In the genomic region with DNA sequence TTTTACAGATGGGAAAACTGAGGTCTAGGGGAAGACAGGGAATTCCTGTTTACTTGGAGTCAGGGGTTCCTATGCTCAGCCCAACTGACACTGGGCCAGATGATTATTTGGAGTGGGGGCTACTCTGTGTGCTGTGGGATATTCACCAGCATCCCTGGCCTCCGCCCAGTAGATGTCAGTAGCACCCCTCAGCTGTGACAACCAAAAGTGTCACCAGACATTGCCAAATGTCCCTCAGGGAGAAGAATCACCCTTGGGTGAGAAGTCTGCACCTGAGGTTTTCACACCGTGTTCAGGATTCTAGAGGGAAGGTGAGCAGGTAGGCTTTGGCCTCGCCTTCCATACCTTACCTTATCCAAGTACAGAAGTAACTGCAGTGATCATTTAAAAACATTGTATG, we compare ENCODE assay signal across 10 cellular contexts. TPM values are rescaled to one million over a fixed set of nuclear protein-coding genes. Genes with fewer than 3 reads are reported as not detected.
DNase-seq lines count a peak whose midpoint lies in the region; ATAC-seq and TF ChIP-seq lines count a peak whose summit lies in the region.
"Had no signal": no experiment of that assay in that cellular context is flagged by ENCODE, and none has a peak within 500 bp of the region (broad histone marks: within the 10 kb centered on the region; RNA-seq: fewer than 3 reads in every experiment).

No MANE protein-coding gene starts in this region.

- no peaks in the 10 kb centered on the region for H3K9me2 ChIP-seq in GM23248 (ENCODE audit: insufficient read depth)

- no peaks in the 10 kb centered on the region for H3K4me1 ChIP-seq in BE2C
- H3K4me1 ChIP-seq in esophagus muscularis mucosa = no peaks in the 10 kb centered on the region
- H3K4me1 ChIP-seq in GM23248 (ENCODE audit: insufficient read depth) = no peaks in the 10 kb centered on the region

- TF ChIP-seq CTCF in BE2C (IDR thresholded peaks at IDR 0.05; ENCODE audit: low read depth, low read length) = 0 out of 2 replicates have a peak, but pooled peaks have one; percentile 36
- TF ChIP-seq CTCF in GM10266 (IDR thresholded peaks at IDR 0.05; ENCODE audit: control insufficient read depth, insufficient read depth, low read depth, missing control alignments) = peak; percentile 31
- no peak for TF ChIP-seq CTCF in esophagus muscularis mucosa (IDR thresholded peaks at IDR 0.05)

- no peak overlapping the region for H3K9ac ChIP-seq in GM23248

- H3K27ac ChIP-seq in esophagus muscularis mucosa (replicated peaks in 1 of 4) (no peak overlapping the region), GM23248 (no peak overlapping the region)

- no peaks in the 10 kb centered on the region for H3F3A ChIP-seq in GM23248 (ENCODE audit: insufficient read depth)

- no peaks in the 10 kb centered on the region for H3K27me3 ChIP-seq in BE2C
- no peaks in the 10 kb centered on the region for H3K27me3 ChIP-seq in esophagus muscularis mucosa
- no peaks in the 10 kb centered on the region for H3K27me3 ChIP-seq in GM23248 (replicated peaks; ENCODE audit: insufficient read depth)
- H3K27me3 ChIP-seq: spleen had no signal

- H4K20me1 ChIP-seq in GM23248 (ENCODE audit: insufficient read depth) = no peaks in the 10 kb centered on the region

- in situ Hi-C loops in GM23248 (cut with MboI) = no loop called here

- no peaks in the 10 kb centered on the region for H3K9me3 ChIP-seq in BE2C
- H3K9me3 ChIP-seq in esophagus muscularis mucosa = no peaks in the 10 kb centered on the region
- H3K9me3 ChIP-seq in GM23248 (ENCODE audit: low read depth) = no peaks in the 10 kb centered on the region
- H3K9me3 ChIP-seq: spleen had no signal

- H3K9me3 Mint-ChIP-seq in activated T-cell treated with anti-CD3 and anti-CD28 coated beads, Interleukin-2, amount 50 U/mL, for 4 hours = no peaks in the 10 kb centered on the region

- no peak overlapping the region for H2AFZ ChIP-seq in GM23248

- no peak overlapping the region for H3K4me2 ChIP-seq in GM23248 (ENCODE audit: unreplicated experiment)

- DNase-seq in BE2C (no peak), GM10266 (ENCODE audit: extremely low spot score) (no peak), NCI-H2171 treated with DMSO at 0.1 percent for 48 hours (lab: John Stamatoyannopoulos, UW) (peak; percentile 40), esophagus muscularis mucosa (ENCODE audit: extremely low spot score) (peak; percentile 57), GM23248 (no peak), AG20443 (ENCODE audit: low spot score) (no peak)
- no peak for DNase-seq in activated T-cell treated with anti-CD3 and anti-CD28 coated beads, Interleukin-2, amount 50 U/mL, for 4 hours
- DNase-seq: spleen, SW 1271 had no signal

- H3K27me3 Mint-ChIP-seq in activated T-cell treated with anti-CD3 and anti-CD28 coated beads, Interleukin-2, amount 50 U/mL, for 4 hours (ENCODE audit: low read depth) = no peaks in the 10 kb centered on the region

- intact Hi-C loops in esophagus muscularis mucosa (cut with DNase I) = no loop called here

- H3K4me1 Mint-ChIP-seq in activated T-cell treated with anti-CD3 and anti-CD28 coated beads, Interleukin-2, amount 50 U/mL, for 4 hours (ENCODE audit: low read depth) = no peaks in the 10 kb centered on the region

- H3K36me3 ChIP-seq in BE2C = no peaks in the 10 kb centered on the region
- no peaks in the 10 kb centered on the region for H3K36me3 ChIP-seq in esophagus muscularis mucosa
- H3K36me3 ChIP-seq in GM23248 (ENCODE audit: low read depth) = no peaks in the 10 kb centered on the region
- H3K36me3 ChIP-seq: spleen had no signal

- H3K4me3 ChIP-seq in BE2C (ENCODE audit: low read depth, low read length) (no peak overlapping the region), esophagus muscularis mucosa (no peak overlapping the region), GM23248 (no peak overlapping the region)

- no peak overlapping the region for H3K4me3 Mint-ChIP-seq in activated T-cell treated with anti-CD3 and anti-CD28 coated beads, Interleukin-2, amount 50 U/mL, for 4 hours

- TF ChIP-seq EP300 in esophagus muscularis mucosa (IDR thresholded peaks at IDR 0.05) = no peak

- WGBS in esophagus muscularis mucosa = 87% methylated on average over 3 of the region's 3 CpGs
- 44 to 64% methylated on average over 3 of the region's 3 CpGs for WGBS in GM23248 (ENCODE audit: low coverage in 1 of 2, low lambda C conversion rate in 2 of 2, missing lambda C conversion rate in 2 of 2), 2 experiments

- ATAC-seq in HG03108 (IDR thresholded peaks at IDR 0.05; ENCODE audit: unreplicated experiment) = no peak
- no peak for ATAC-seq in activated T-cell treated with anti-CD3 and anti-CD28 coated beads, Interleukin-2, amount 50 U/mL, for 4 hours

- TF ChIP-seq POLR2A in esophagus muscularis mucosa (IDR thresholded peaks at IDR 0.05; ENCODE audit: low read depth) = no peak

- no peaks in the 10 kb centered on the region for H3K79me2 ChIP-seq in GM23248 (ENCODE audit: insufficient read depth)

- H3K36me3 Mint-ChIP-seq in activated T-cell treated with anti-CD3 and anti-CD28 coated beads, Interleukin-2, amount 50 U/mL, for 4 hours (ENCODE audit: insufficient read depth) = peaks cover 12% of the 10 kb centered on the region

RNA-seq across cellular contexts. Expression of a gene that starts 27.6 kb away (rescaled TPM):
- not detected for polyA plus RNA-seq in BE2C (2012; ENCODE audit: insufficient read depth, insufficient read length, low read depth)
- 1 to 10 TPM in 1 of 4 donors, under 1 TPM in 3; 0.39 to 1.3 (median 0.82) TPM for total RNA-seq in esophagus muscularis mucosa
- total RNA-seq in activated T-cell treated with anti-CD3 and anti-CD28 coated beads, Interleukin-2, amount 50 U/mL, for 4 hours = 1 to 10 TPM in 1 of 3 donors, under 1 TPM in 2; 0.58 to 1.6 (median 0.84) TPM
- total RNA-seq in GM23248 (2014; rRNA removed; shearing (Covaris generic)) = not detected in 2 replicates
- not detected in 2 replicates for polyA plus RNA-seq in GM23248 (2016; fragmentation: Nextera tagmentation; extraction: Ambion mirVana)

RNA-seq across cellular contexts. Expression of a gene that starts 45.7 kb away (rescaled TPM):
- polyA plus RNA-seq in BE2C (2012; ENCODE audit: insufficient read depth, insufficient read length, low read depth) = 6.6 TPM
- 10 to 100 TPM in 2 of 4 donors, 1 to 10 TPM in 2; 6.0 to 14.1 (median 9.0) TPM for total RNA-seq in esophagus muscularis mucosa
- total RNA-seq in activated T-cell treated with anti-CD3 and anti-CD28 coated beads, Interleukin-2, amount 50 U/mL, for 4 hours = 10 to 100 TPM; 21.6 to 26.6 (median 23.3) TPM
- 2.2 and 2.9 TPM in 2 replicates for total RNA-seq in GM23248 (2014; rRNA removed; shearing (Covaris generic))
- 8.6 and 9.5 TPM in 2 replicates for polyA plus RNA-seq in GM23248 (2016; fragmentation: Nextera tagmentation; extraction: Ambion mirVana)

RNA-seq across cellular contexts. Expression of a gene that starts 45.8 kb away (rescaled TPM):
- 1.5 TPM for polyA plus RNA-seq in BE2C (2012; ENCODE audit: insufficient read depth, insufficient read length, low read depth)
- total RNA-seq in esophagus muscularis mucosa = 10 to 100 TPM in 3 of 4 donors, 1 to 10 TPM in 1; 7.9 to 18.1 (median 11.4) TPM
- 1 to 10 TPM; 3.5 to 4.2 (median 4.1) TPM for total RNA-seq in activated T-cell treated with anti-CD3 and anti-CD28 coated beads, Interleukin-2, amount 50 U/mL, for 4 hours
- 6.7 and 8.2 TPM in 2 replicates for total RNA-seq in GM23248 (2014; rRNA removed; shearing (Covaris generic))
- polyA plus RNA-seq in GM23248 (2016; fragmentation: Nextera tagmentation; extraction: Ambion mirVana) = 2.6 and 3.0 TPM in 2 replicates

RNA-seq across cellular contexts. Expression of a gene that starts 52.4 kb away (rescaled TPM):
- not detected for polyA plus RNA-seq in BE2C (2012; ENCODE audit: insufficient read depth, insufficient read length, low read depth)
- 1 to 10 TPM in 2 of 4 donors, under 1 TPM in 2; 0.52 to 3.5 (median 1.0) TPM for total RNA-seq in esophagus muscularis mucosa
- total RNA-seq in activated T-cell treated with anti-CD3 and anti-CD28 coated beads, Interleukin-2, amount 50 U/mL, for 4 hours = 1 to 10 TPM; 1.1 to 2.5 (median 2.1) TPM
- total RNA-seq in GM23248 (2014; rRNA removed; shearing (Covaris generic)) = 0.22 and 0.38 TPM in 2 replicates
- 0.24 and 0.39 TPM in 2 replicates for polyA plus RNA-seq in GM23248 (2016; fragmentation: Nextera tagmentation; extraction: Ambion mirVana)

Comparison
In these comparisons a context has a peak if more than half of its experiments do, and no peak if none do; other contexts are left out.
1. DNase-seq: peak in NCI-H2171 treated with DMSO at 0.1 percent for 48 hours (single experiment) and esophagus muscularis mucosa (single experiment); none in BE2C (single experiment), GM10266 (single experiment), activated T-cell treated with anti-CD3 and anti-CD28 coated beads, Interleukin-2, amount 50 U/mL, for 4 hours (single experiment), GM23248 (single experiment) and AG20443 (single experiment).
2. CTCF ChIP-seq: peak in BE2C (single experiment) and GM10266 (single experiment); none in esophagus muscularis mucosa (0 of 3).